10 cellular contexts compared by ENCODE assay signal in genomic region chrX:134622056-134622812, GRCh38. TPM values are rescaled to one million over a fixed set of nuclear protein-coding genes. Genes with fewer than 3 reads are reported as not detected.
DNase-seq lines count a peak whose midpoint lies in the region; ATAC-seq and TF ChIP-seq lines count a peak whose summit lies in the region.
"Had no signal": no experiment of that assay in that cellular context is flagged by ENCODE, and none has a peak within 500 bp of the region (broad histone marks: within the 10 kb centered on the region; RNA-seq: fewer than 3 reads in every experiment).

No MANE protein-coding gene starts in this region.

- H3K4me3 ChIP-seq in AG10803 (ENCODE audit: low read length): no peak overlapping the region
- H3K4me3 ChIP-seq: lower lobe of right lung had no signal

- H3K27ac ChIP-seq in foreskin keratinocyte: no peak overlapping the region
- H3K27ac ChIP-seq: lower lobe of right lung had no signal

- H3K4me1 ChIP-seq in foreskin keratinocyte: peaks cover 18% of the 10 kb centered on the region

- H3K27me3 ChIP-seq in foreskin keratinocyte: no peaks in the 10 kb centered on the region

- ATAC-seq in GM18909 (IDR thresholded peaks at IDR 0.05; ENCODE audit: poor library complexity, unreplicated experiment) (peak; percentile 94), HG03103 (IDR thresholded peaks at IDR 0.05; ENCODE audit: low read depth, unreplicated experiment) (peak; percentile 96), foreskin keratinocyte (peak; percentile 96)

- TF ChIP-seq CTCF in AG10803 (conservative IDR thresholded peaks at IDR 0.05; ENCODE audit: low read length) (no peak), foreskin keratinocyte (conservative IDR thresholded peaks at IDR 0.05) (no peak)

- DNase-seq in AG10803 (ENCODE audit: low read depth): peak; percentile 83
- peak; percentile 24 for DNase-seq in SK-MEL-5 (ENCODE audit: low read depth, low spot score)
- peak; percentile 64 to 81 for DNase-seq in foreskin keratinocyte
- DNase-seq in medulla oblongata (ENCODE audit: extremely low spot score): no peak
- DNase-seq in NCI-H146 (lab: John Stamatoyannopoulos, UW): no peak
- no peak for DNase-seq in NCI-H526 (lab: John Stamatoyannopoulos, UW)
- DNase-seq: lower lobe of right lung had no signal

- in situ Hi-C loops in SK-MEL-5 (cut with HindIII; ENCODE audit: low pct_unique_long_range_greater_than_20kb, low sequenced_read_pairs): no loop called here

RNA-seq across cellular contexts. Expression of gene PLAC1, which starts 36.0 kb away (rescaled TPM):
- total RNA-seq in SK-MEL-5 (2014; rRNA removed; shearing (Covaris generic)): 1.6 and 1.7 TPM in 2 replicates
- polyA plus RNA-seq in SK-MEL-5 (2015; cell fraction: cytosol; rRNA removed): 1.0 and 1.2 TPM in 2 replicates
- polyA plus RNA-seq in SK-MEL-5 (2015; cell fraction: nucleus; rRNA removed): not detected in 2 replicates
- total RNA-seq in foreskin keratinocyte: 4.0 and 5.1 TPM in 2 replicates
- 4.9 and 6.0 TPM in 2 replicates for polyA plus RNA-seq in foreskin keratinocyte
- total RNA-seq: lower lobe of right lung had no signal
- polyA plus RNA-seq: IgD-negative memory B cell had no signal

Comparison
In these comparisons a context has a peak if more than half of its experiments do, and no peak if none do; other contexts are left out.
1. DNase-seq: peak in AG10803 (single experiment), SK-MEL-5 (single experiment) and foreskin keratinocyte (2 of 2); none in medulla oblongata (single experiment), NCI-H146 (single experiment) and NCI-H526 (0 of 2).
2. Peak in every context shown above with its lines, with median percentiles within 50 percentile points of each other: ATAC-seq.